20 cellular contexts compared by ENCODE assay signal in the genomic region with DNA sequence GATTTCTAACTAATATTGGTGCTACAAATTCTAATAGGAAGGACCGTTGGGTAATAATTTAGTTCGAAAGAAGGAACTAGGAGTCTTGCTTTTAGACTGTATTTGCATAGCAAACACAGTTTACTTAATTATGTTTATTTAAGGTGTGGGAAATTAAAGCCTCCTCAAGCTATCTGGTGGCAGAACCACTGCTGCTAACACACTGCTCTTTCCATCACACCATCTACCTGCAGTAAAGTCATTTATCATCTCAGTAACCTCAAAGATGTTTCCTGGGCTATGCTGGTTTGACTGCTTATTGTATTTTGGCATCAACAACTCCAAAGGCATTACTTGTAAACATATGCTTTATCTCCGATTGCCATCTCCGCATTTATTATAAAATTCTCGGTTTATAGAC.
"Had no signal": no experiment of that assay in that cellular context is flagged by ENCODE, and none has a peak within 500 bp of the region (broad histone marks: within the 10 kb centered on the region; RNA-seq: fewer than 3 reads in every experiment).

No MANE protein-coding gene starts in this region.

- DNase-seq: cortex of kidney; dorsolateral prefrontal cortex; effector CD8-positive, alpha-beta T cell; glutamatergic neuron; islet precursor cell; left ventricle myocardium superior; naive thymus-derived CD8-positive, alpha-beta T cell; psoas muscle; retina; stimulated activated CD4-positive, alpha-beta T cell treated with anti-CD3 and anti-CD28 coated beads, Interleukin-2, amount 100 ng/mL, for 24 hours; stimulated activated CD4-positive, alpha-beta T cell treated with anti-CD3 and anti-CD28 coated beads, Interleukin-4, amount 100 ng/mL, for 4 hours; stimulated activated naive CD4-positive, alpha-beta T cell; stomach; transverse colon had no signal

- ATAC-seq: gastroesophageal sphincter; left ventricle myocardium superior; naive thymus-derived CD8-positive, alpha-beta T cell; psoas muscle; sciatic nerve had no signal

- H3K9me3 ChIP-seq: esophagus muscularis mucosa, gastroesophageal sphincter, neutrophil, psoas muscle, stomach, thoracic aorta, transverse colon had no signal

- H3K36me3 Mint-ChIP-seq: naive thymus-derived CD8-positive, alpha-beta T cell had no signal

- H3K27me3 ChIP-seq: dorsolateral prefrontal cortex, esophagus muscularis mucosa, gastroesophageal sphincter, neutrophil, stomach, transverse colon had no signal

- H3K4me3 ChIP-seq: dorsolateral prefrontal cortex, esophagus muscularis mucosa, gastroesophageal sphincter, lung, psoas muscle, stomach, thoracic aorta, transverse colon had no signal

- H3K36me3 ChIP-seq: esophagus muscularis mucosa, gastroesophageal sphincter, neutrophil, stomach, thoracic aorta, transverse colon had no signal

- H3K27ac ChIP-seq: dorsolateral prefrontal cortex, esophagus muscularis mucosa, gastroesophageal sphincter, neutrophil, psoas muscle, stomach, thoracic aorta, transverse colon had no signal

- H3K27ac Mint-ChIP-seq: naive thymus-derived CD8-positive, alpha-beta T cell had no signal

- H3K4me1 ChIP-seq: psoas muscle had no signal

- H3K4me3 Mint-ChIP-seq: naive thymus-derived CD8-positive, alpha-beta T cell had no signal
